Comparison of ENCODE assay signal across 19 cellular contexts in genomic region chr21:42426424-42426823, GRCh38. TPM values are rescaled to one million over a fixed set of nuclear protein-coding genes. Genes with fewer than 3 reads are reported as not detected.
DNase-seq lines count a peak whose midpoint lies in the region; ATAC-seq and TF ChIP-seq lines count a peak whose summit lies in the region.
"Had no signal": no experiment of that assay in that cellular context is flagged by ENCODE, and none has a peak within 500 bp of the region (broad histone marks: within the 10 kb centered on the region; RNA-seq: fewer than 3 reads in every experiment).

No MANE protein-coding gene starts in this region.

- CTCF ChIA-PET in activated CD4-positive, alpha-beta memory T cell treated with anti-CD3 and anti-CD28 coated beads for 36 hours (lab: Charles Lee), result interaction anchor here (1.8 kb wide), 1 partner anchor 45 kb away, joined by 18 read pairs; no protein-coding TSS in a partner anchor

- peak overlapping the region; percentile 21 for H3K27ac Mint-ChIP-seq in T-helper 1 cell treated with Interleukin-12 subunit alpha and Interleukin-12 subunit beta and Interleukin-4 antibody, amounts not matched to agents 30 μg/mL and 1 μg/mL, for 36 hours
- H3K27ac Mint-ChIP-seq in activated CD4-positive, alpha-beta memory T cell treated with anti-CD3 and anti-CD28 coated beads for 36 hours, result peak overlapping the region; percentile 55
- H3K27ac Mint-ChIP-seq: endodermal cell had no signal

- peaks cover 82% of the 10 kb centered on the region for H3K36me3 ChIP-seq in DND-41 (ENCODE audit: insufficient read depth, low read length)
- H3K36me3 ChIP-seq: adrenal gland had no signal

- peaks cover 81% of the 10 kb centered on the region for H3K36me3 Mint-ChIP-seq in T-helper 1 cell treated with Interleukin-12 subunit alpha and Interleukin-12 subunit beta and Interleukin-4 antibody, amounts not matched to agents 30 μg/mL and 1 μg/mL, for 36 hours (ENCODE audit: low read depth)
- peaks cover 60% of the 10 kb centered on the region for H3K36me3 Mint-ChIP-seq in activated CD4-positive, alpha-beta memory T cell treated with anti-CD3 and anti-CD28 coated beads for 36 hours

- H3K9ac ChIP-seq in DND-41 (ENCODE audit: low read depth, low read length), result peak overlapping the region; percentile 61

- H3K27ac ChIP-seq in DND-41 (ENCODE audit: low read length), result peak overlapping the region; percentile 94
- H3K27ac ChIP-seq: adrenal gland had no signal

- no peaks in the 10 kb centered on the region for H3K27me3 ChIP-seq in DND-41 (ENCODE audit: insufficient read depth, low read length, poor library complexity)

- TF ChIP-seq CTCF in DND-41 (IDR thresholded peaks at IDR 0.05; ENCODE audit: borderline replicate concordance, extremely low read depth, low read length, poor library complexity, severe bottlenecking), result no peak

- no peaks in the 10 kb centered on the region for H3K9me3 Mint-ChIP-seq in T-helper 1 cell treated with Interleukin-12 subunit alpha and Interleukin-12 subunit beta and Interleukin-4 antibody, amounts not matched to agents 30 μg/mL and 1 μg/mL, for 36 hours
- no peaks in the 10 kb centered on the region for H3K9me3 Mint-ChIP-seq in activated CD4-positive, alpha-beta memory T cell treated with anti-CD3 and anti-CD28 coated beads for 36 hours
- H3K9me3 Mint-ChIP-seq: endodermal cell had no signal

- no peaks in the 10 kb centered on the region for H3K27me3 Mint-ChIP-seq in T-helper 1 cell treated with Interleukin-12 subunit alpha and Interleukin-12 subunit beta and Interleukin-4 antibody, amounts not matched to agents 30 μg/mL and 1 μg/mL, for 36 hours (ENCODE audit: low read depth)
- H3K27me3 Mint-ChIP-seq in activated CD4-positive, alpha-beta memory T cell treated with anti-CD3 and anti-CD28 coated beads for 36 hours, result no peaks in the 10 kb centered on the region

- POLR2A ChIA-PET in activated CD4-positive, alpha-beta memory T cell treated with anti-CD3 and anti-CD28 coated beads for 36 hours (lab: Charles Lee), result interaction anchor here (1.0 to 2.1 kb wide), 2 partner anchors 10 to 14 kb away, joined by 3 to 6 read pairs; no protein-coding TSS in a partner anchor

- peaks cover 25% of the 10 kb centered on the region for H3K79me2 ChIP-seq in DND-41 (ENCODE audit: insufficient read depth, low read length)

- H3K4me1 Mint-ChIP-seq in T-helper 1 cell treated with Interleukin-12 subunit alpha and Interleukin-12 subunit beta and Interleukin-4 antibody, amounts not matched to agents 30 μg/mL and 1 μg/mL, for 36 hours (ENCODE audit: low read depth), result peaks cover 53% of the 10 kb centered on the region
- peaks cover 60% of the 10 kb centered on the region for H3K4me1 Mint-ChIP-seq in activated CD4-positive, alpha-beta memory T cell treated with anti-CD3 and anti-CD28 coated beads for 36 hours (ENCODE audit: low read depth)
- H3K4me1 Mint-ChIP-seq: endodermal cell had no signal

- no peaks in the 10 kb centered on the region for H3K9me3 ChIP-seq in DND-41 (ENCODE audit: insufficient read depth, low read length, severe bottlenecking)
- H3K9me3 ChIP-seq: adrenal gland had no signal

- peaks cover 57% of the 10 kb centered on the region for H3K4me1 ChIP-seq in DND-41 (ENCODE audit: insufficient read depth, low read length)

- H3K4me3 Mint-ChIP-seq in T-helper 1 cell treated with Interleukin-12 subunit alpha and Interleukin-12 subunit beta and Interleukin-4 antibody, amounts not matched to agents 30 μg/mL and 1 μg/mL, for 36 hours, result no peak overlapping the region
- H3K4me3 Mint-ChIP-seq in activated CD4-positive, alpha-beta memory T cell treated with anti-CD3 and anti-CD28 coated beads for 36 hours, result no peak overlapping the region
- H3K4me3 Mint-ChIP-seq: endodermal cell had no signal

- H3K4me2 ChIP-seq in DND-41 (ENCODE audit: insufficient read depth, low read length), result peak overlapping the region; percentile 61

- H4K20me1 ChIP-seq in DND-41 (ENCODE audit: insufficient read depth, low read length), result no peaks in the 10 kb centered on the region

- no peak overlapping the region for H2AFZ ChIP-seq in DND-41 (ENCODE audit: low read depth, low read length)

- ATAC-seq in DND-41 (ENCODE audit: insufficient read depth, low read depth) (no peak), GM18858 (IDR thresholded peaks at IDR 0.05; ENCODE audit: unreplicated experiment) (no peak), HG03175 (IDR thresholded peaks at IDR 0.05; ENCODE audit: unreplicated experiment) (no peak)
- ATAC-seq: Right ventricle myocardium inferior had no signal

- DNase-seq in T-helper 1 cell (no peak), DND-41 (no peak), mesenteric fat pad (ENCODE audit: low spot score) (peak; percentile 28), HUDEP-2 (lab: John Stamatoyannopoulos, UW; ENCODE audit: unreplicated experiment in 76 of 76) (no peak)
- no peak for DNase-seq in activated CD4-positive, alpha-beta memory T cell treated with anti-CD3 and anti-CD28 coated beads for 36 hours
- DNase-seq: activated CD4-positive, CD25-positive, alpha-beta regulatory T cell; activated T-cell treated with anti-CD3 and anti-CD28 coated beads for 4 hours; endodermal cell; hippocampal formation; kidney glomerular epithelial cell; NCI-H2107; nucleus accumbens; right cardiac atrium; substantia nigra had no signal

- H3K4me3 ChIP-seq in DND-41 (ENCODE audit: low read depth in 1 of 2, low read length in 2 of 2), result no peak overlapping the region; a peak in 1 of 4 replicates
- H3K4me3 ChIP-seq: adrenal gland had no signal

- intact Hi-C loops in activated CD4-positive, alpha-beta memory T cell treated with anti-CD3 and anti-CD28 coated beads for 36 hours (cut with micrococcal nuclease), result no loop called here

RNA-seq across cellular contexts. Expression of gene UBASH3A, which starts 22.7 kb away (rescaled TPM):
- 10 to 100 TPM; 27.2 to 29.4 TPM for total RNA-seq in activated CD4-positive, alpha-beta memory T cell treated with anti-CD3 and anti-CD28 coated beads for 36 hours
- total RNA-seq in mesenteric fat pad, result 0.32 TPM
- total RNA-seq: endodermal cell, Right ventricle myocardium inferior had no signal

RNA-seq across cellular contexts. Expression of gene TMPRSS3, which starts 30.6 kb away (rescaled TPM):
- 10 to 100 TPM; 47.6 to 49.8 TPM for total RNA-seq in activated CD4-positive, alpha-beta memory T cell treated with anti-CD3 and anti-CD28 coated beads for 36 hours
- total RNA-seq in mesenteric fat pad, result not detected
- total RNA-seq: endodermal cell, right cardiac atrium, Right ventricle myocardium inferior had no signal

Comparison
In these comparisons a context has a peak if more than half of its experiments do, and no peak if none do; other contexts are left out.
1. RNA of gene UBASH3A, which starts 22.7 kb away (total RNA-seq): 27.2 to 29.4 TPM in activated CD4-positive, alpha-beta memory T cell treated with anti-CD3 and anti-CD28 coated beads for 36 hours; 0.32 TPM in mesenteric fat pad (single experiment); every median in the first group is over 10 times any median in the second.
2. RNA of gene TMPRSS3, which starts 30.6 kb away (total RNA-seq): 47.6 to 49.8 TPM in activated CD4-positive, alpha-beta memory T cell treated with anti-CD3 and anti-CD28 coated beads for 36 hours; not detected in mesenteric fat pad (single experiment); every median in the first group is over 10 times any median in the second.